13 cellular contexts compared by ENCODE assay signal in the genomic region with DNA sequence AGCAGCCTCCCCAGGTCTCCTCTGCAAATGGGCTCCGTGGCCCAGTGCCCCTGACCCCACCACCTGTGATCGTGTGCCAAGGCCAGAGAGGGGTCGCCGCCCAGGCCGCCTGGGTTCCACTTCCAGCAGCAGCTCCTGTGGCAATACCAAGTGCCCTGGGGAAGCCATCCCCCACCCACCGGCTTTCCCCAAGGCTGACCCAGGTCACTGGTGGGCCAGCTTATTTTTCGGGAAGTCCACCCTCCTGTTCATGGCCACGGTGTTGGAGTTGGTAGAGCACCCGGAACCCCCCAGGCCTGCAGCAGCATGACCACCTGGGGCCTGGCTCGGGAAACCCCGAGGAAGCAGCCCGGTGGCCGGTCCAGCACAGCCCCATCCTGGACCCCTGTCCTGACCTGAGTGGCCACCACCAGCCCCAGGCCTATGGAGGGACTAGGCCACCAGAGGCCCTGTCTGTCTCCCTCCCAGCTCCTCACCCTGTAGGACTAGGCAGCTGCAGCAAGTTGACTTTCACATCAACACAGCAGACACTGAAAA. TPM values are rescaled to one million over a fixed set of nuclear protein-coding genes. Genes with fewer than 3 reads are reported as not detected.
DNase-seq lines count a peak whose midpoint lies in the region; ATAC-seq and TF ChIP-seq lines count a peak whose summit lies in the region.
"Had no signal": no experiment of that assay in that cellular context is flagged by ENCODE, and none has a peak within 500 bp of the region (broad histone marks: within the 10 kb centered on the region; RNA-seq: fewer than 3 reads in every experiment).

No MANE protein-coding gene starts in this region.

- peaks cover 12% of the 10 kb centered on the region for H3K27me3 Mint-ChIP-seq in activated CD8-positive, alpha-beta T cell treated with anti-CD3 and anti-CD28 coated beads, Interleukin-2, amount 10 ng/mL, durations not matched to agents 7 days and 5 days (ENCODE audit: low read depth)
- H3K27me3 Mint-ChIP-seq in activated CD8-positive, alpha-beta T cell treated with anti-CD3 and anti-CD28 coated beads for 36 hours: no peaks in the 10 kb centered on the region
- peaks cover 39% of the 10 kb centered on the region for H3K27me3 Mint-ChIP-seq in osteocyte (ENCODE audit: unreplicated experiment)
- H3K27me3 Mint-ChIP-seq: CD4-positive, alpha-beta T cell had no signal

- H3K4me1 Mint-ChIP-seq in activated CD8-positive, alpha-beta T cell treated with anti-CD3 and anti-CD28 coated beads, Interleukin-2, amount 10 ng/mL, durations not matched to agents 7 days and 5 days (ENCODE audit: low read depth): no peaks in the 10 kb centered on the region
- no peaks in the 10 kb centered on the region for H3K4me1 Mint-ChIP-seq in activated CD8-positive, alpha-beta T cell treated with anti-CD3 and anti-CD28 coated beads for 36 hours (ENCODE audit: low read depth)
- H3K4me1 Mint-ChIP-seq in osteocyte (ENCODE audit: unreplicated experiment): no peaks in the 10 kb centered on the region

- H3K27ac Mint-ChIP-seq in activated CD8-positive, alpha-beta T cell treated with anti-CD3 and anti-CD28 coated beads, Interleukin-2, amount 10 ng/mL, durations not matched to agents 7 days and 5 days: no peak overlapping the region
- no peak overlapping the region for H3K27ac Mint-ChIP-seq in activated CD8-positive, alpha-beta T cell treated with anti-CD3 and anti-CD28 coated beads for 36 hours
- no peak overlapping the region for H3K27ac Mint-ChIP-seq in osteocyte (ENCODE audit: unreplicated experiment)
- H3K27ac Mint-ChIP-seq: CD4-positive, alpha-beta T cell; H9 had no signal

- peak; percentile 23 for ATAC-seq in activated CD8-positive, alpha-beta T cell treated with anti-CD3 and anti-CD28 coated beads, Interleukin-2, amount 10 ng/mL, durations not matched to agents 7 days and 5 days
- no peak for ATAC-seq in activated CD8-positive, alpha-beta T cell treated with anti-CD3 and anti-CD28 coated beads for 36 hours

- POLR2A ChIA-PET in activated CD8-positive, alpha-beta T cell treated with anti-CD3 and anti-CD28 coated beads, Interleukin-2, amount 10 ng/mL, durations not matched to agents 7 days and 5 days (lab: Charles Lee): no interaction called here
- POLR2A ChIA-PET in activated CD8-positive, alpha-beta T cell treated with anti-CD3 and anti-CD28 coated beads for 36 hours (lab: Charles Lee): interaction anchor here (0.6 to 1.6 kb wide), 3 partner anchors 8 to 30 kb away, joined by 3 to 4 read pairs (median 3); no protein-coding TSS in a partner anchor

- DNase-seq in activated CD8-positive, alpha-beta T cell treated with anti-CD3 and anti-CD28 coated beads, Interleukin-2, amount 10 ng/mL, durations not matched to agents 7 days and 5 days: no peak
- DNase-seq in activated CD8-positive, alpha-beta T cell treated with anti-CD3 and anti-CD28 coated beads for 36 hours: no peak
- peak; percentile 51 for DNase-seq in islet precursor cell
- peak; percentile 84 for DNase-seq in osteocyte (ENCODE audit: extremely low spot score, unreplicated experiment)
- no peak for DNase-seq in hypothalamus (lab: John Stamatoyannopoulos, UW)
- DNase-seq in CD1c-positive myeloid dendritic cell (ENCODE audit: extremely low spot score): no peak
- DNase-seq: BE2C; C1 segment of cervical spinal cord; Caco-2; CD4-positive, alpha-beta T cell; H9 had no signal

- CTCF ChIA-PET in activated CD8-positive, alpha-beta T cell treated with anti-CD3 and anti-CD28 coated beads, Interleukin-2, amount 10 ng/mL, durations not matched to agents 7 days and 5 days (lab: Charles Lee): interaction anchor here (0.7 to 1.2 kb wide), 3 partner anchors 14 to 649 kb away, joined by 3 read pairs; no protein-coding TSS in a partner anchor
- CTCF ChIA-PET in activated CD8-positive, alpha-beta T cell treated with anti-CD3 and anti-CD28 coated beads for 36 hours (lab: Charles Lee): no interaction called here

- no peaks in the 10 kb centered on the region for H3K36me3 Mint-ChIP-seq in activated CD8-positive, alpha-beta T cell treated with anti-CD3 and anti-CD28 coated beads, Interleukin-2, amount 10 ng/mL, durations not matched to agents 7 days and 5 days (ENCODE audit: low read depth)
- H3K36me3 Mint-ChIP-seq in activated CD8-positive, alpha-beta T cell treated with anti-CD3 and anti-CD28 coated beads for 36 hours (ENCODE audit: low read depth): no peaks in the 10 kb centered on the region
- H3K36me3 Mint-ChIP-seq in osteocyte (ENCODE audit: unreplicated experiment): no peaks in the 10 kb centered on the region

- intact Hi-C loops in activated CD8-positive, alpha-beta T cell treated with anti-CD3 and anti-CD28 coated beads for 36 hours (cut with micrococcal nuclease): no loop called here

- no peak for TF ChIP-seq CTCF in activated CD8-positive, alpha-beta T cell treated with anti-CD3 and anti-CD28 coated beads for 36 hours (IDR thresholded peaks at IDR 0.05)
- no peak for TF ChIP-seq CTCF in osteocyte (IDR thresholded peaks at IDR 0.05)

- H3K9me3 Mint-ChIP-seq in activated CD8-positive, alpha-beta T cell treated with anti-CD3 and anti-CD28 coated beads, Interleukin-2, amount 10 ng/mL, durations not matched to agents 7 days and 5 days (ENCODE audit: insufficient read depth): no peaks in the 10 kb centered on the region
- no peaks in the 10 kb centered on the region for H3K9me3 Mint-ChIP-seq in activated CD8-positive, alpha-beta T cell treated with anti-CD3 and anti-CD28 coated beads for 36 hours
- no peaks in the 10 kb centered on the region for H3K9me3 Mint-ChIP-seq in osteocyte (ENCODE audit: unreplicated experiment)
- H3K9me3 Mint-ChIP-seq: CD4-positive, alpha-beta T cell had no signal

- no peak overlapping the region for H3K4me3 Mint-ChIP-seq in activated CD8-positive, alpha-beta T cell treated with anti-CD3 and anti-CD28 coated beads, Interleukin-2, amount 10 ng/mL, durations not matched to agents 7 days and 5 days
- no peak overlapping the region for H3K4me3 Mint-ChIP-seq in activated CD8-positive, alpha-beta T cell treated with anti-CD3 and anti-CD28 coated beads for 36 hours
- no peak overlapping the region for H3K4me3 Mint-ChIP-seq in osteocyte (ENCODE audit: unreplicated experiment)
- H3K4me3 Mint-ChIP-seq: CD4-positive, alpha-beta T cell; H9 had no signal

RNA-seq across cellular contexts. Expression of a gene that starts 40.8 kb away (rescaled TPM):
- total RNA-seq in activated CD8-positive, alpha-beta T cell treated with anti-CD3 and anti-CD28 coated beads, Interleukin-2, amount 10 ng/mL, durations not matched to agents 7 days and 5 days: 10 to 100 TPM; 29.2 to 33.5 TPM
- total RNA-seq in activated CD8-positive, alpha-beta T cell treated with anti-CD3 and anti-CD28 coated beads for 36 hours: 10 to 100 TPM; 11.1 to 11.4 TPM
- total RNA-seq in osteocyte: 0.21 and 0.24 TPM in 2 replicates
- total RNA-seq: H1, H9 had no signal

RNA-seq across cellular contexts. Expression of a gene that starts 52.9 kb away (rescaled TPM):
- total RNA-seq in activated CD8-positive, alpha-beta T cell treated with anti-CD3 and anti-CD28 coated beads, Interleukin-2, amount 10 ng/mL, durations not matched to agents 7 days and 5 days: 1 to 10 TPM; 8.9 to 9.7 TPM
- total RNA-seq in activated CD8-positive, alpha-beta T cell treated with anti-CD3 and anti-CD28 coated beads for 36 hours: 1 to 10 TPM; 3.6 to 4.7 TPM
- total RNA-seq in osteocyte: 0.08 and 0.30 TPM in 2 replicates
- total RNA-seq: Caco-2, HT-29 had no signal

Comparison
In these comparisons a context has a peak if more than half of its experiments do, and no peak if none do; other contexts are left out.
1. DNase-seq: peak in islet precursor cell (single experiment) and osteocyte (single experiment); none in activated CD8-positive, alpha-beta T cell treated with anti-CD3 and anti-CD28 coated beads, Interleukin-2, amount 10 ng/mL, durations not matched to agents 7 days and 5 days (single experiment), activated CD8-positive, alpha-beta T cell treated with anti-CD3 and anti-CD28 coated beads for 36 hours (single experiment), hypothalamus (0 of 51) and CD1c-positive myeloid dendritic cell (single experiment).